Comparison of ENCODE assay signal across 7 cellular contexts in the genomic region with DNA sequence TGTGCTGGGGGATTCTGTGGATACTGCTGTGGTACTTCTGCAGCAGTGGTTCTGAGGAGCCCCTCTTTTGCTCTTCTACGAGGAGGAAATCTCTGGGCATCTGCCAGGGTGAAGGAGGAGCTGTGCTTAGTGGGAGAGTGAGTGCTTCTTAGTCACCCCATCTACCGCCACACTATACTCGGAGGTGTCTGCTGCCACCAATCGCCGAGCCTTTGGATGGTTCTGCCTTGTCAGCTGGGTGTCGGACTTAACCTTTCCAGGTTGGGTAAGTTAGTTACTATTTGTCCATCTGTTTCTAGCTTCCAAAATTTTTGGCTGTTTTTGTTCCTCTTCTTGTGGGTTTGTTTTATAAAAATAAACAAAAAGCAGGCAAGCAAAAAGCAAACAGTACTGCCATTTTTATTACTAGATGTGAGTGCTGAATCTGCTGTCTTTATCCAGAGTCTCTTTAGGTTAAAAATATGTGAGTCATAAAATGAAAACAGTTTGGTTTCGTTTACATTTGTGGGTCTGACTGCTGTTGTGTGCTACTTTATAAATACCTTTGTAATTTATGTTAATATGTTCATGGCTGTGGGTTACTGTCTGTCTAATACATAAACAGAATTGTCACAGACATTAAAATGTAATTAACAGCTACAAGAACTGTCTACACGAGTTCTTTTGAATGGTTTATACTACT.
DNase-seq lines count a peak whose midpoint lies in the region; ATAC-seq and TF ChIP-seq lines count a peak whose summit lies in the region.

No MANE protein-coding gene starts in this region.

- H3K36me3 ChIP-seq in lower lobe of right lung: no peaks in the 10 kb centered on the region

- peaks cover 62% of the 10 kb centered on the region for H3K4me1 ChIP-seq in lower lobe of right lung

- H3K9me3 Mint-ChIP-seq in activated naive CD8-positive, alpha-beta T cell (ENCODE audit: low read depth): peaks cover 3% of the 10 kb centered on the region

- intact Hi-C loops in lower lobe of right lung (cut with DNase I): no loop called here

- no peak overlapping the region for H3K4me3 ChIP-seq in lower lobe of right lung

- H3K4me1 Mint-ChIP-seq in activated naive CD8-positive, alpha-beta T cell (ENCODE audit: low read depth): peaks cover 85% of the 10 kb centered on the region

- no peak for TF ChIP-seq CTCF in lower lobe of right lung (IDR thresholded peaks at IDR 0.05)

- H3K27ac Mint-ChIP-seq in activated naive CD8-positive, alpha-beta T cell: peak overlapping the region; percentile 75

- H3K9me3 ChIP-seq in lower lobe of right lung: no peaks in the 10 kb centered on the region

- DNase-seq in lower lobe of right lung (no peak), NCI-H748 treated with DMSO at 0.1 percent for 48 hours (lab: John Stamatoyannopoulos, UW) (no peak), NCI-H2107 (lab: John Stamatoyannopoulos, UW) (no peak), NCI-H345 treated with DMSO at 0.1 percent for 48 hours (lab: John Stamatoyannopoulos, UW; ENCODE audit: unreplicated experiment) (no peak)

- peaks cover 6% of the 10 kb centered on the region for H3K36me3 Mint-ChIP-seq in activated naive CD8-positive, alpha-beta T cell

- ATAC-seq in GM18870 (IDR thresholded peaks at IDR 0.05; ENCODE audit: unreplicated experiment) (peak; percentile 61), HG03432 (IDR thresholded peaks at IDR 0.05; ENCODE audit: unreplicated experiment) (peak; percentile 67), lower lobe of right lung (peak; percentile 57 to 65)

- no peaks in the 10 kb centered on the region for H3K27me3 Mint-ChIP-seq in activated naive CD8-positive, alpha-beta T cell

- no peak overlapping the region for H3K4me3 Mint-ChIP-seq in activated naive CD8-positive, alpha-beta T cell

- H3K27ac ChIP-seq in lower lobe of right lung: no peak overlapping the region

- H3K27me3 ChIP-seq in lower lobe of right lung (ENCODE audit: low read depth): no peaks in the 10 kb centered on the region
